In the genomic region with DNA sequence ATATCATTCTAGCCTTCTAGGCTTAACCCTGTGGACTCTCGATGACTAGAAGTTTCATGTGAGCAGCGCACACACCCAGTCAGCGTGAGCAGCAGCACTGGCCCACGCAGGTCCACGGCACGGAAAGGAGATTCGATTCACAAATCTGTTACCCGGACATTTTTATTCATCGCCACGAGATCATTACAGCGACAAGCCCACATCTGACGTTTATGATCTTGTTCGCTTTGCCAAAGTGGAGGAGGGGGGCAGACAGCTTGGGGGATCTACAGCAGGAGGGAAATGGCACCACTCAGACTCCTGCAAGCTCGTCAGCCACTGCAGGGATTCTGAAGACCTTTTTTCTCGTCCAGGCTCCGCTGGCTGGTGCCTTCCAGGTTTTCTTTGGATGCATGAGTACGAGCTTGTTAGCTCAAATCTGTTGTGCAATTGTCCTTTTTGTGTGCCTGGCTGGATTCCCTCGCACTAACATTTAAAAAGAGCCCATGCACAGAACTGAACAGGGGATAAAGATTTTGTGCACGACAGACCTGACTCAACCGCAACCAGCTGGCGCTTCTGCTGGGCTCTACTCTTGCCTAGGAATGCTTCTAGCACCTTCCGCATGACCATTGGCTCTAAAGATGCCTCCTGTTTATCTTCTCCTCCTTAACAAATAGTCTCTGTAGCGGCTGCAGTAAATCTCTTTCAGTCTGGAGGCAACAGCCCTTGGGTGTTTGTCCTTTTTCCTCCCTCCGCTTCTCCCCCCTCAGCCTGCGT, we compare ENCODE assay signal across 12 cellular contexts.
DNase-seq lines count a peak whose midpoint lies in the region; ATAC-seq lines count a peak whose summit lies in the region.
"Had no signal": no experiment of that assay in that cellular context is flagged by ENCODE, and none has a peak within 500 bp of the region (broad histone marks: within the 10 kb centered on the region; RNA-seq: fewer than 3 reads in every experiment).

No MANE protein-coding gene starts in this region.

- H2AFZ ChIP-seq in neuron (ENCODE audit: low read depth, low read length): peak overlapping the region; percentile 8

- no peaks in the 10 kb centered on the region for H3K4me1 Mint-ChIP-seq in activated T-helper 2 cell treated with anti-CD3 and anti-CD28 coated beads, Interferon-gamma antibody, Interleukin-2, Interleukin-4, amounts not matched to agents 10 μg/mL and 5 μg/mL and 100 μg/mL, durations not matched to agents 14 hours and 24 hours and 36 hours (ENCODE audit: low read depth)
- H3K4me1 Mint-ChIP-seq: activated naive CD8-positive, alpha-beta T cell treated with anti-CD3 and anti-CD28 coated beads, Interleukin-2, amount 10 ng/mL, durations not matched to agents 7 days and 5 days had no signal

- no peaks in the 10 kb centered on the region for H3K9me3 Mint-ChIP-seq in activated T-helper 2 cell treated with anti-CD3 and anti-CD28 coated beads, Interferon-gamma antibody, Interleukin-2, Interleukin-4, amounts not matched to agents 10 μg/mL and 5 μg/mL and 100 μg/mL, durations not matched to agents 14 hours and 24 hours and 36 hours

- H3K36me3 Mint-ChIP-seq in activated T-helper 2 cell treated with anti-CD3 and anti-CD28 coated beads, Interferon-gamma antibody, Interleukin-2, Interleukin-4, amounts not matched to agents 10 μg/mL and 5 μg/mL and 100 μg/mL, durations not matched to agents 14 hours and 24 hours and 36 hours (ENCODE audit: low read depth): no peaks in the 10 kb centered on the region
- H3K36me3 Mint-ChIP-seq: activated CD4-positive, alpha-beta memory T cell treated with anti-CD3 and anti-CD28 coated beads for 36 hours; activated naive CD8-positive, alpha-beta T cell treated with anti-CD3 and anti-CD28 coated beads, Interleukin-2, amount 10 ng/mL, durations not matched to agents 7 days and 5 days had no signal

- intact Hi-C loops in activated T-helper 2 cell treated with anti-CD3 and anti-CD28 coated beads, Interferon-gamma antibody, Interleukin-2, Interleukin-4, amounts not matched to agents 10 μg/mL and 5 μg/mL and 100 μg/mL, durations not matched to agents 14 hours and 24 hours and 36 hours (cut with micrococcal nuclease): no loop called here

- ATAC-seq in HG02870 (IDR thresholded peaks at IDR 0.05; ENCODE audit: unreplicated experiment): no peak

- H3K36me3 ChIP-seq in neuron (ENCODE audit: insufficient read depth, low read length): no peaks in the 10 kb centered on the region

- H3K4me3 Mint-ChIP-seq in activated T-helper 2 cell treated with anti-CD3 and anti-CD28 coated beads, Interferon-gamma antibody, Interleukin-2, Interleukin-4, amounts not matched to agents 10 μg/mL and 5 μg/mL and 100 μg/mL, durations not matched to agents 14 hours and 24 hours and 36 hours (ENCODE audit: low read depth): no peak overlapping the region
- H3K4me3 Mint-ChIP-seq: activated CD4-positive, alpha-beta memory T cell treated with anti-CD3 and anti-CD28 coated beads for 36 hours; activated naive CD8-positive, alpha-beta T cell treated with anti-CD3 and anti-CD28 coated beads, Interleukin-2, amount 10 ng/mL, durations not matched to agents 7 days and 5 days; H9 had no signal

- peaks cover 9% of the 10 kb centered on the region for H3K4me1 ChIP-seq in neuron (ENCODE audit: insufficient read depth, low read length)

- H3K27me3 Mint-ChIP-seq in activated T-helper 2 cell treated with anti-CD3 and anti-CD28 coated beads, Interferon-gamma antibody, Interleukin-2, Interleukin-4, amounts not matched to agents 10 μg/mL and 5 μg/mL and 100 μg/mL, durations not matched to agents 14 hours and 24 hours and 36 hours (ENCODE audit: low read depth): no peaks in the 10 kb centered on the region
- H3K27me3 Mint-ChIP-seq: activated CD4-positive, alpha-beta memory T cell treated with anti-CD3 and anti-CD28 coated beads for 36 hours had no signal

- no peaks in the 10 kb centered on the region for H3K9me3 ChIP-seq in neuron (ENCODE audit: low read length)

- H3K4me3 ChIP-seq in neuron (ENCODE audit: low read length): no peak overlapping the region

- DNase-seq in M059J (ENCODE audit: low read depth) (peak; percentile 7), fibroblast of gingiva (ENCODE audit: low read depth) (peak; percentile 66), ureter (ENCODE audit: low spot score) (peak; percentile 69), dedifferentiated amniotic fluid mesenchymal stem cell (ENCODE audit: extremely low spot score) (no peak)
- no peak for DNase-seq in activated T-helper 2 cell treated with anti-CD3 and anti-CD28 coated beads, Interferon-gamma antibody, Interleukin-2, Interleukin-4, amounts not matched to agents 10 μg/mL and 5 μg/mL and 100 μg/mL, durations not matched to agents 14 hours and 24 hours and 36 hours (ENCODE audit: low spot score)
- DNase-seq: activated CD4-positive, alpha-beta memory T cell treated with anti-CD3 and anti-CD28 coated beads for 36 hours; activated naive CD8-positive, alpha-beta T cell treated with anti-CD3 and anti-CD28 coated beads, Interleukin-2, amount 10 ng/mL, durations not matched to agents 7 days and 5 days; DND-41; H9; NCI-H526 treated with DMSO at 0.1 percent for 48 hours had no signal

- no peak overlapping the region for H3K27ac Mint-ChIP-seq in activated T-helper 2 cell treated with anti-CD3 and anti-CD28 coated beads, Interferon-gamma antibody, Interleukin-2, Interleukin-4, amounts not matched to agents 10 μg/mL and 5 μg/mL and 100 μg/mL, durations not matched to agents 14 hours and 24 hours and 36 hours
- H3K27ac Mint-ChIP-seq: activated CD4-positive, alpha-beta memory T cell treated with anti-CD3 and anti-CD28 coated beads for 36 hours; activated naive CD8-positive, alpha-beta T cell treated with anti-CD3 and anti-CD28 coated beads, Interleukin-2, amount 10 ng/mL, durations not matched to agents 7 days and 5 days had no signal

- H3K27me3 ChIP-seq in neuron (ENCODE audit: insufficient read depth, low read length): no peaks in the 10 kb centered on the region

Comparison
In these comparisons a context has a peak if more than half of its experiments do, and no peak if none do; other contexts are left out.
1. DNase-seq: peak in M059J (single experiment), fibroblast of gingiva (single experiment) and ureter (single experiment); none in activated T-helper 2 cell treated with anti-CD3 and anti-CD28 coated beads, Interferon-gamma antibody, Interleukin-2, Interleukin-4, amounts not matched to agents 10 μg/mL and 5 μg/mL and 100 μg/mL, durations not matched to agents 14 hours and 24 hours and 36 hours (single experiment) and dedifferentiated amniotic fluid mesenchymal stem cell (single experiment).